27 cellular contexts compared by ENCODE assay signal in genomic region chr20:51602131-51602530, GRCh38.
"Had no signal": no experiment of that assay in that cellular context is flagged by ENCODE, and none has a peak within 500 bp of the region (broad histone marks: within the 10 kb centered on the region; RNA-seq: fewer than 3 reads in every experiment).

No MANE protein-coding gene starts in this region.

- H3K27me3 ChIP-seq: left lung, pancreas, stomach, testis, thyroid gland, transverse colon, upper lobe of left lung, vagina had no signal

- H3K4me1 ChIP-seq: left lung, lower lobe of right lung, pancreas, psoas muscle, stomach, testis, thyroid gland, transverse colon, upper lobe of left lung, vagina had no signal

- DNase-seq: hypothalamus; immature natural killer cell; kidney; left colon; left lung; lower lobe of right lung; mammary epithelial cell; mesenchymal stem cell; naive thymus-derived CD8-positive, alpha-beta T cell; nucleus accumbens; pancreas; psoas muscle; stimulated activated CD4-positive, alpha-beta T cell treated with anti-CD3 and anti-CD28 coated beads, Interleukin-12 subunit alpha, Interleukin-12 subunit beta, amount 100 ng/mL, for 4 hours; stimulated activated CD4-positive, alpha-beta T cell treated with anti-CD3 and anti-CD28 coated beads, Interleukin-15, amount 100 ng/mL, for 24 hours; stimulated activated CD4-positive, alpha-beta T cell treated with anti-CD3 and anti-CD28 coated beads, Interleukin-2, amount 100 ng/mL, for 24 hours; stimulated activated CD4-positive, alpha-beta T cell treated with anti-CD3 and anti-CD28 coated beads, Interleukin-4, amount 100 ng/mL, for 1 hour; stimulated activated naive B cell treated with anti-CD40 and anti-IgM and Interleukin-4, amounts not matched to agents 10 μg/mL and 1 μg/mL and 100 μg/mL, for 72 hours; stimulated activated naive CD8-positive, alpha-beta T cell treated with anti-CD3 and anti-CD28 coated beads, Interleukin-15, Interleukin-2, amounts not matched to agents 100 U/mL and 50 U/mL, for 24 hours; stomach; testis; thyroid gland; transverse colon; upper lobe of left lung had no signal

- FAIRE-seq: islet of Langerhans, kidney, pancreas had no signal

- H3K9me3 ChIP-seq: left lung, lower lobe of right lung, pancreas, psoas muscle, stomach, testis, thyroid gland, transverse colon, upper lobe of left lung, vagina had no signal

- H3K4me3 ChIP-seq: left lung, lower lobe of right lung, pancreas, psoas muscle, skin epidermis, stomach, testis, thyroid gland, transverse colon, upper lobe of left lung, vagina had no signal

- H3K27ac ChIP-seq: left lung, lower lobe of right lung, pancreas, psoas muscle, skin epidermis, stomach, testis, thyroid gland, transverse colon, upper lobe of left lung, vagina had no signal

- ATAC-seq: left colon; left lung; lower lobe of right lung; naive thymus-derived CD8-positive, alpha-beta T cell; pancreas; psoas muscle; sciatic nerve; stimulated activated naive B cell treated with anti-CD40 and anti-IgM and Interleukin-4, amounts not matched to agents 10 μg/mL and 1 μg/mL and 100 μg/mL, for 72 hours; stimulated activated naive CD8-positive, alpha-beta T cell treated with anti-CD3 and anti-CD28 coated beads, Interleukin-15, Interleukin-2, amounts not matched to agents 100 U/mL and 50 U/mL, for 24 hours had no signal
